ENCODE assay signal across 10 cellular contexts in the genomic region with DNA sequence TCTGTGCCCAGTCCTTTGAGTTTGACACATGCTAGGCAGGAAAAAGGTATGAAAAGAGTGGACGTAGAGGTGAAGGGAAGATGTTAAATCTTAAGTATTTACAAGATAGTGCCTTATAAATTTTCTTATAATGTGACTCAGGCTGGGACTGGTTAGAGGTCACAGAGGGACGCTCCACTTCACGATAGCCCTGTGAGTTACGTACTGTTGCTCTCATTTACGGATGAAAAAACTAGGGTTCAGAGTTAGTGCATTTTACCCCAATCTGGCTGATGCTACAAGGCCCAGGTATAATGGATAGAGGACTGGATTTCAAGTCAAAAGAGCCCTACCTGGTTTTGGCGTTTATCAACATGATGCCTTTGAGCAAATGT. TPM values are rescaled to one million over a fixed set of nuclear protein-coding genes. Genes with fewer than 3 reads are reported as not detected.
DNase-seq lines count a peak whose midpoint lies in the region; ATAC-seq and TF ChIP-seq lines count a peak whose summit lies in the region.
"Had no signal": no experiment of that assay in that cellular context is flagged by ENCODE, and none has a peak within 500 bp of the region (broad histone marks: within the 10 kb centered on the region; RNA-seq: fewer than 3 reads in every experiment).

No MANE protein-coding gene starts in this region.

- no peak for TF ChIP-seq CTCF in hepatocyte (IDR thresholded peaks at IDR 0.05; ENCODE audit: poor library complexity)
- TF ChIP-seq CTCF in suprapubic skin (IDR thresholded peaks at IDR 0.05): no peak

- H3K36me3 ChIP-seq in hepatocyte (replicated peaks; ENCODE audit: insufficient read depth, low read depth) (no peaks in the 10 kb centered on the region), suprapubic skin (no peaks in the 10 kb centered on the region)

- H3K27me3 Mint-ChIP-seq in activated naive CD4-positive, alpha-beta T cell treated with anti-CD3 and anti-CD28 coated beads, Interleukin-2, amount 10 ng/mL, durations not matched to agents 7 days and 5 days: peaks cover 10% of the 10 kb centered on the region
- H3K27me3 Mint-ChIP-seq in activated CD4-positive, alpha-beta memory T cell treated with anti-CD3 and anti-CD28 coated beads for 36 hours: no peaks in the 10 kb centered on the region

- H3K27ac ChIP-seq in hepatocyte (peak overlapping the region; percentile 97), suprapubic skin (no peak overlapping the region)

- WGBS in hepatocyte (ENCODE audit: low lambda C conversion rate, missing lambda C conversion rate): 28% methylated on average over 6 of the region's 6 CpGs
- WGBS in suprapubic skin: 71% methylated on average over 6 of the region's 6 CpGs

- ATAC-seq in HG03159 (IDR thresholded peaks at IDR 0.05; ENCODE audit: unreplicated experiment): no peak

- H3K4me1 Mint-ChIP-seq in activated naive CD4-positive, alpha-beta T cell treated with anti-CD3 and anti-CD28 coated beads, Interleukin-2, amount 10 ng/mL, durations not matched to agents 7 days and 5 days: peaks cover 30% of the 10 kb centered on the region
- peaks cover 22% of the 10 kb centered on the region for H3K4me1 Mint-ChIP-seq in activated CD4-positive, alpha-beta memory T cell treated with anti-CD3 and anti-CD28 coated beads for 36 hours (ENCODE audit: low read depth)

- peak overlapping the region; percentile 81 for H3K4me3 ChIP-seq in hepatocyte
- H3K4me3 ChIP-seq in suprapubic skin: peak overlapping the region; percentile 95

- POLR2A ChIA-PET in activated CD4-positive, alpha-beta memory T cell treated with anti-CD3 and anti-CD28 coated beads for 36 hours (lab: Charles Lee): interaction anchor here (0.6 to 2.0 kb wide), 6 partner anchors 14 to 773 kb away, joined by 3 to 13 read pairs (median 6); partner anchors contain the start of genes GPX7, ORC1 and PRPF38A

- intact Hi-C loops in activated CD4-positive, alpha-beta memory T cell treated with anti-CD3 and anti-CD28 coated beads for 36 hours (cut with micrococcal nuclease): loop anchor here (5.0 to 10.0 kb wide), 2 partner anchors 371 to 412 kb away; partner anchors contain the start of genes ECHDC2, SCP2 and ZFYVE9
- intact Hi-C loops in posterior cingulate gyrus (cut with DNase I): loop anchor here (5.0 to 10.0 kb wide), 2 partner anchors 133 to 149 kb away; partner anchors contain the start of genes ORC1 and PRPF38A

- H3K4me1 ChIP-seq in hepatocyte (ENCODE audit: insufficient read depth): peaks cover 20% of the 10 kb centered on the region
- peaks cover 36% of the 10 kb centered on the region for H3K4me1 ChIP-seq in suprapubic skin

- DNase-seq in activated naive CD4-positive, alpha-beta T cell treated with anti-CD3 and anti-CD28 coated beads, Interleukin-2, amount 10 ng/mL, durations not matched to agents 7 days and 5 days: no peak
- DNase-seq in activated naive CD4-positive, alpha-beta T cell treated with Interleukin-2 at 50 U/mL for 16 hours: no peak
- no peak for DNase-seq in activated CD4-positive, alpha-beta memory T cell treated with anti-CD3 and anti-CD28 coated beads for 36 hours
- DNase-seq in hepatocyte (ENCODE audit: low spot score) (peak; percentile 5), suprapubic skin (ENCODE audit: low spot score in 2 of 2) (no peak), inferior parietal cortex (ENCODE audit: extremely low spot score) (no peak), posterior cingulate gyrus (no peak)
- DNase-seq: DMS79, left colon had no signal

- H3K9me3 ChIP-seq in hepatocyte (ENCODE audit: low read depth) (no peaks in the 10 kb centered on the region), suprapubic skin (no peaks in the 10 kb centered on the region)

- peak overlapping the region; percentile 72 for H3K27ac Mint-ChIP-seq in activated naive CD4-positive, alpha-beta T cell treated with anti-CD3 and anti-CD28 coated beads, Interleukin-2, amount 10 ng/mL, durations not matched to agents 7 days and 5 days
- H3K27ac Mint-ChIP-seq in activated CD4-positive, alpha-beta memory T cell treated with anti-CD3 and anti-CD28 coated beads for 36 hours: peak overlapping the region; percentile 35

- H3K27me3 ChIP-seq in hepatocyte: no peaks in the 10 kb centered on the region
- no peaks in the 10 kb centered on the region for H3K27me3 ChIP-seq in suprapubic skin

- no peak for TF ChIP-seq EP300 in suprapubic skin (IDR thresholded peaks at IDR 0.05)

- no peaks in the 10 kb centered on the region for H3K9me2 ChIP-seq in hepatocyte (replicated peaks; ENCODE audit: insufficient read depth)

- H4K20me1 ChIP-seq in hepatocyte (ENCODE audit: insufficient read depth, poor library complexity, severe bottlenecking): peaks cover 16% of the 10 kb centered on the region

- CTCF ChIA-PET in activated naive CD4-positive, alpha-beta T cell treated with anti-CD3 and anti-CD28 coated beads, Interleukin-2, amount 10 ng/mL, durations not matched to agents 7 days and 5 days (lab: Charles Lee): interaction anchor here (1.0 kb wide), 1 partner anchor 112 kb away, joined by 3 read pairs; no protein-coding TSS in a partner anchor
- CTCF ChIA-PET in activated CD4-positive, alpha-beta memory T cell treated with anti-CD3 and anti-CD28 coated beads for 36 hours (lab: Charles Lee): interaction anchor here (1.4 to 1.8 kb wide), 3 partner anchors 104 to 149 kb away, joined by 3 to 5 read pairs (median 4); no protein-coding TSS in a partner anchor

- no peaks in the 10 kb centered on the region for H3K9me3 Mint-ChIP-seq in activated naive CD4-positive, alpha-beta T cell treated with anti-CD3 and anti-CD28 coated beads, Interleukin-2, amount 10 ng/mL, durations not matched to agents 7 days and 5 days
- H3K9me3 Mint-ChIP-seq in activated CD4-positive, alpha-beta memory T cell treated with anti-CD3 and anti-CD28 coated beads for 36 hours: no peaks in the 10 kb centered on the region

- no peak overlapping the region for H3K4me3 Mint-ChIP-seq in activated naive CD4-positive, alpha-beta T cell treated with anti-CD3 and anti-CD28 coated beads, Interleukin-2, amount 10 ng/mL, durations not matched to agents 7 days and 5 days
- H3K4me3 Mint-ChIP-seq in activated CD4-positive, alpha-beta memory T cell treated with anti-CD3 and anti-CD28 coated beads for 36 hours: peak overlapping the region; percentile 63

- H3K4me2 ChIP-seq in hepatocyte: peak overlapping the region; percentile 79

- peak overlapping the region; percentile 57 for H2AFZ ChIP-seq in hepatocyte

- H3K79me2 ChIP-seq in hepatocyte: peaks cover 28% of the 10 kb centered on the region

- no peak for TF ChIP-seq POLR2A in suprapubic skin (IDR thresholded peaks at IDR 0.05)

- peaks cover 4% of the 10 kb centered on the region for H3K36me3 Mint-ChIP-seq in activated naive CD4-positive, alpha-beta T cell treated with anti-CD3 and anti-CD28 coated beads, Interleukin-2, amount 10 ng/mL, durations not matched to agents 7 days and 5 days
- no peaks in the 10 kb centered on the region for H3K36me3 Mint-ChIP-seq in activated CD4-positive, alpha-beta memory T cell treated with anti-CD3 and anti-CD28 coated beads for 36 hours

RNA-seq across cellular contexts. Expression of gene TUT4, which starts 1.4 kb away (rescaled TPM):
- total RNA-seq in activated CD4-positive, alpha-beta memory T cell treated with anti-CD3 and anti-CD28 coated beads for 36 hours: 10 to 100 TPM; 54.6 to 62.1 TPM
- total RNA-seq in hepatocyte (46.4 and 58.0 TPM in 2 replicates), suprapubic skin (100 to 1,000 TPM in 1 of 4 donors, 10 to 100 TPM in 3; 56.9 to 232 (median 67.9) TPM)
- polyA plus RNA-seq in hepatocyte: 37.9 and 44.6 TPM in 2 replicates

RNA-seq across cellular contexts. Expression of gene GPX7, which starts 47.9 kb away (rescaled TPM):
- 10 to 100 TPM; 19.9 to 20.6 TPM for total RNA-seq in activated CD4-positive, alpha-beta memory T cell treated with anti-CD3 and anti-CD28 coated beads for 36 hours
- total RNA-seq in hepatocyte (76.3 and 78.9 TPM in 2 replicates), suprapubic skin (10 to 100 TPM in 1 of 4 donors, 1 to 10 TPM in 3; 3.1 to 11.1 (median 7.5) TPM)
- polyA plus RNA-seq in hepatocyte: 56.4 and 58.0 TPM in 2 replicates
